Comparison of ENCODE assay signal across 8 cellular contexts in genomic region chr19:31054430-31054829, GRCh38.
DNase-seq lines count a peak whose midpoint lies in the region; ATAC-seq and TF ChIP-seq lines count a peak whose summit lies in the region.

No MANE protein-coding gene starts in this region.

- no peak overlapping the region for H3K4me2 ChIP-seq in KMS-11

- no peaks in the 10 kb centered on the region for H3K36me3 ChIP-seq in KMS-11 (ENCODE audit: insufficient read depth)

- no peaks in the 10 kb centered on the region for H3K79me2 ChIP-seq in KMS-11 (ENCODE audit: insufficient read depth, low read depth)

- peak; percentile 64 for ATAC-seq in left ventricle myocardium superior
- no peak for ATAC-seq in HG02884 (IDR thresholded peaks at IDR 0.05; ENCODE audit: unreplicated experiment)

- H3K4me3 ChIP-seq in KMS-11 (IDR thresholded peaks at IDR 0.05; ENCODE audit: insufficient read depth, low read depth, low read length), result no peak overlapping the region

- TF ChIP-seq CTCF in KMS-11 (conservative IDR thresholded peaks at IDR 0.05; ENCODE audit: low read depth, low read length), result peak; percentile 14; the same call in 1 of the 2 replicates

- intact Hi-C loops in left ventricle myocardium superior (cut with micrococcal nuclease), result no loop called here

- no peaks in the 10 kb centered on the region for H3K4me1 ChIP-seq in KMS-11 (ENCODE audit: low read depth, poor library complexity, severe bottlenecking)

- H3K27me3 ChIP-seq in KMS-11 (ENCODE audit: insufficient read depth, low read depth), result no peaks in the 10 kb centered on the region

- no peak overlapping the region for H3K9ac ChIP-seq in KMS-11

- H3K27ac ChIP-seq in KMS-11, result no peak overlapping the region

- H4K20me1 ChIP-seq in KMS-11 (ENCODE audit: insufficient read depth), result no peaks in the 10 kb centered on the region

- peak; percentile 74 for DNase-seq in AG20443 (ENCODE audit: low spot score)
- peak; percentile 18 for DNase-seq in activated T-cell treated with anti-CD3 and anti-CD28 coated beads for 24 hours (ENCODE audit: low read depth)
- DNase-seq in left ventricle myocardium superior, result peak; percentile 40
- DNase-seq in stimulated activated CD4-positive, alpha-beta T cell treated with anti-CD3 and anti-CD28 coated beads, Interleukin-4, amount 100 ng/mL, for 24 hours, result peak; percentile 41
- no peak for DNase-seq in NCI-H128 (lab: John Stamatoyannopoulos, UW; ENCODE audit: unreplicated experiment)
- no peak for DNase-seq in HuH-7 (ENCODE audit: low spot score)

- no peak overlapping the region for H2AFZ ChIP-seq in KMS-11 (ENCODE audit: low read depth)

Comparison
In these comparisons a context has a peak if more than half of its experiments do, and no peak if none do; other contexts are left out.
1. DNase-seq: peak in AG20443 (single experiment), activated T-cell treated with anti-CD3 and anti-CD28 coated beads for 24 hours (single experiment), left ventricle myocardium superior (single experiment) and stimulated activated CD4-positive, alpha-beta T cell treated with anti-CD3 and anti-CD28 coated beads, Interleukin-4, amount 100 ng/mL, for 24 hours (single experiment); none in NCI-H128 (single experiment) and HuH-7 (single experiment).